Comparison of ENCODE assay signal across 8 cellular contexts in genomic region chr17:40551874-40552768, GRCh38. TPM values are rescaled to one million over a fixed set of nuclear protein-coding genes. Genes with fewer than 3 reads are reported as not detected.
A peak's percentile ranks its signal among the peaks of the same experiment; 100 is the strongest.
DNase-seq lines count a peak whose midpoint lies in the region; ATAC-seq, FAIRE-seq and TF ChIP-seq lines count a peak whose summit lies in the region.

No MANE protein-coding gene starts in this region.

- TF ChIP-seq CTCF in right atrium auricular region (IDR thresholded peaks at IDR 0.05) (no peak), D721Med (IDR thresholded peaks at IDR 0.05; ENCODE audit: insufficient read depth, missing control alignments) (no peak)

- no peaks in the 10 kb centered on the region for H3K36me3 ChIP-seq in right atrium auricular region

- peaks cover 0 to 95% of the 10 kb centered on the region in 2 donors for H3K4me1 ChIP-seq in right atrium auricular region

- peaks cover 0 to 7% of the 10 kb centered on the region in 2 donors for H3K9me3 Mint-ChIP-seq in activated naive CD4-positive, alpha-beta T cell treated with anti-CD3 and anti-CD28 coated beads, Interleukin-2, amount 50 U/mL, for 72 hours

- no peak for FAIRE-seq in D721Med (lab: Jason Lieb, UNC)

- H3K9me3 ChIP-seq in right atrium auricular region = no peaks in the 10 kb centered on the region

- H3K4me3 ChIP-seq in right atrium auricular region = no peak overlapping the region

- peak overlapping the region; percentile 83 to 87 for H3K27ac ChIP-seq in right atrium auricular region

- H3K27me3 ChIP-seq in right atrium auricular region = no peaks in the 10 kb centered on the region

- peak overlapping the region; percentile 61 to 98 for H3K27ac Mint-ChIP-seq in activated naive CD4-positive, alpha-beta T cell treated with anti-CD3 and anti-CD28 coated beads, Interleukin-2, amount 50 U/mL, for 72 hours

- H3K36me3 Mint-ChIP-seq in activated naive CD4-positive, alpha-beta T cell treated with anti-CD3 and anti-CD28 coated beads, Interleukin-2, amount 50 U/mL, for 72 hours = peaks cover 33% of the 10 kb centered on the region in 2 donors

- peak; percentile 10 to 17 for ATAC-seq in activated naive CD4-positive, alpha-beta T cell treated with anti-CD3 and anti-CD28 coated beads, Interleukin-2, amount 50 U/mL, for 72 hours

- peak; percentile 61 for DNase-seq in activated effector memory CD4-positive, alpha-beta T cell treated with anti-CD3 and anti-CD28 coated beads, Interleukin-2, amount 50 U/mL, for 16 hours
- DNase-seq in activated effector memory CD4-positive, alpha-beta T cell treated with Interleukin-2 at 50 U/mL for 16 hours = no peak
- peak in 1 of 2 donors; percentile 69 for DNase-seq in activated naive CD4-positive, alpha-beta T cell treated with anti-CD3 and anti-CD28 coated beads, Interleukin-2, amount 50 U/mL, for 72 hours (ENCODE audit: low spot score in 2 of 2)
- peak; percentile 87 for DNase-seq in right atrium auricular region (ENCODE audit: low spot score)
- DNase-seq in smooth muscle cell of the brain vasculature (ENCODE audit: low read depth, low spot score) = peak; percentile 95
- no peak for DNase-seq in cortex of kidney (lab: John Stamatoyannopoulos, UW)
- no peak for DNase-seq in D721Med (ENCODE audit: insufficient read length, low spot score)
- DNase-seq in NCI-H1930 (lab: John Stamatoyannopoulos, UW) = no peak

RNA-seq across cellular contexts. Expression of gene CCR7, which starts 13.2 kb away (rescaled TPM):
- 100 to 1,000 TPM; 287 to 301 TPM for total RNA-seq in activated naive CD4-positive, alpha-beta T cell treated with anti-CD3 and anti-CD28 coated beads, Interleukin-2, amount 50 U/mL, for 72 hours
- total RNA-seq in right atrium auricular region = under 1 TPM in 1 of 2 donors, not detected in 1; 0.28 TPM

RNA-seq across cellular contexts. Expression of gene TNS4, which starts 50.7 kb away (rescaled TPM):
- 10 to 100 TPM in 1 of 2 donors, 1 to 10 TPM in 1; 1.7 to 11.6 TPM for total RNA-seq in activated naive CD4-positive, alpha-beta T cell treated with anti-CD3 and anti-CD28 coated beads, Interleukin-2, amount 50 U/mL, for 72 hours
- total RNA-seq in right atrium auricular region = not detected

Comparison
In these comparisons a context has a peak if more than half of its experiments do, and no peak if none do; other contexts are left out.
1. DNase-seq: peak in activated effector memory CD4-positive, alpha-beta T cell treated with anti-CD3 and anti-CD28 coated beads, Interleukin-2, amount 50 U/mL, for 16 hours (single experiment), right atrium auricular region (single experiment) and smooth muscle cell of the brain vasculature (single experiment); none in activated effector memory CD4-positive, alpha-beta T cell treated with Interleukin-2 at 50 U/mL for 16 hours (single experiment), cortex of kidney (single experiment), D721Med (single experiment) and NCI-H1930 (0 of 2).
2. RNA of gene CCR7, which starts 13.2 kb away (total RNA-seq): 287 to 301 TPM in activated naive CD4-positive, alpha-beta T cell treated with anti-CD3 and anti-CD28 coated beads, Interleukin-2, amount 50 U/mL, for 72 hours; 0.28 TPM in right atrium auricular region; every median in the first group is over 100 times any median in the second.